ENCODE assay signal across 9 cellular contexts in the genomic region with DNA sequence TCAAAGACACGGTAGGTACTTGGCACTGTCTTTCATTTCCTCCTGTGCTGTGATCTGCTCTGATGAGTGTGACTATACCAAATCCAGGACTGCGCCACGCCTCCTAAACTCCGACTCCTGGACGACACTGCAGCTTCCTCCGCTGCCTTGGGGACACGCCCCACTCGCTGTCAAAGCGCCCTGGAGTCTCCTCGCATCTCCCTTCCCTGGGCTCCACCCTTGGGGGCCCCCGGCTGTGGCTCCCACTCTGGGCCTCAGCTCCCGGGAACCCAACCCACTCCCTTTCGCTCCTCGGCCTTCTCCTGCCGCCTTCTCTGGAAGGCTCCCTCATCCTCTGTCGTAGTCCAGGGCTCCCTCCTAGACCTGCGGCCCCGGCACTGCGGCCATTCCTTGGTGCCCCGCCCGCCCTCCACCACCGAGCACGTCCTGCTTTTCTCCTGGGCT.
A peak's percentile ranks its signal among the peaks of the same experiment; 100 is the strongest.
DNase-seq lines count a peak whose midpoint lies in the region; ATAC-seq and TF ChIP-seq lines count a peak whose summit lies in the region.
"Had no signal": no experiment of that assay in that cellular context is flagged by ENCODE, and none has a peak within 500 bp of the region (broad histone marks: within the 10 kb centered on the region; RNA-seq: fewer than 3 reads in every experiment).

No MANE protein-coding gene starts in this region.

- peaks cover 4% of the 10 kb centered on the region for H3K27me3 Mint-ChIP-seq in activated T-helper 17 cell treated with anti-CD3 and anti-CD28 coated beads, Interleukin-2, amount 50 U/mL, for 72 hours

- H3K36me3 ChIP-seq in thoracic aorta = no peaks in the 10 kb centered on the region

- no peaks in the 10 kb centered on the region for H3K9me3 Mint-ChIP-seq in activated T-helper 17 cell treated with anti-CD3 and anti-CD28 coated beads, Interleukin-2, amount 50 U/mL, for 72 hours

- H3K4me1 Mint-ChIP-seq in activated T-helper 17 cell treated with anti-CD3 and anti-CD28 coated beads, Interleukin-2, amount 50 U/mL, for 72 hours = peaks cover 5% of the 10 kb centered on the region

- peak; percentile 23 for DNase-seq in NCI-H748 (lab: John Stamatoyannopoulos, UW; ENCODE audit: unreplicated experiment)
- DNase-seq in NCI-H748 treated with DMSO at 0.1 percent for 48 hours (lab: John Stamatoyannopoulos, UW) = no peak
- DNase-seq in left colon = peak; percentile 81 to 84
- DNase-seq in thoracic aorta (ENCODE audit: low spot score) = no peak
- no peak for DNase-seq in SW 1271 (lab: John Stamatoyannopoulos, UW)
- DNase-seq: effector CD4-positive, alpha-beta T cell had no signal

- H3K9me3 ChIP-seq in thoracic aorta = no peaks in the 10 kb centered on the region

- peak overlapping the region; percentile 9 for H3K27ac Mint-ChIP-seq in activated T-helper 17 cell treated with anti-CD3 and anti-CD28 coated beads, Interleukin-2, amount 50 U/mL, for 72 hours

- H3K27ac ChIP-seq in thoracic aorta = no peak overlapping the region

- H3K4me3 Mint-ChIP-seq in activated T-helper 17 cell treated with anti-CD3 and anti-CD28 coated beads, Interleukin-2, amount 50 U/mL, for 72 hours = peak overlapping the region; percentile 74

- H3K4me3 ChIP-seq in thoracic aorta = peak overlapping the region; percentile 55

- H3K36me3 Mint-ChIP-seq in activated T-helper 17 cell treated with anti-CD3 and anti-CD28 coated beads, Interleukin-2, amount 50 U/mL, for 72 hours (ENCODE audit: low read depth) = no peaks in the 10 kb centered on the region

- ATAC-seq in activated T-helper 17 cell treated with anti-CD3 and anti-CD28 coated beads, Interleukin-2, amount 50 U/mL, for 72 hours (replicated peaks) = peak; percentile 93
- ATAC-seq in left colon (peak; percentile 94), thoracic aorta (ENCODE audit: insufficient number of reproducible peaks, low FRiP score, low read depth) (no peak), GM18498 (IDR thresholded peaks at IDR 0.05; ENCODE audit: unreplicated experiment) (no peak), HG03520 (IDR thresholded peaks at IDR 0.05; ENCODE audit: unreplicated experiment) (no peak)

- no peaks in the 10 kb centered on the region for H3K4me1 ChIP-seq in thoracic aorta (ENCODE audit: control insufficient read depth in 1 of 2, low read depth in 2 of 2)

- no peak for TF ChIP-seq CTCF in thoracic aorta (IDR thresholded peaks at IDR 0.05)

- no peaks in the 10 kb centered on the region for H3K27me3 ChIP-seq in thoracic aorta (replicated peaks; ENCODE audit: insufficient read depth)

- intact Hi-C loops in left colon (cut with DNase I, micrococcal nuclease) = no loop called here

Comparison
In these comparisons a context has a peak if more than half of its experiments do, and no peak if none do; other contexts are left out.
1. DNase-seq: peak in NCI-H748 (single experiment) and left colon (2 of 2); none in NCI-H748 treated with DMSO at 0.1 percent for 48 hours (single experiment), thoracic aorta (single experiment) and SW 1271 (0 of 2).
2. ATAC-seq: peak in activated T-helper 17 cell treated with anti-CD3 and anti-CD28 coated beads, Interleukin-2, amount 50 U/mL, for 72 hours (single experiment) and left colon (single experiment); none in thoracic aorta (single experiment), GM18498 (single experiment) and HG03520 (single experiment).